ENCODE assay signal across 8 cellular contexts in genomic region chr6:142842423-142843261, GRCh38.
A peak's percentile ranks its signal among the peaks of the same experiment; 100 is the strongest.
DNase-seq lines count a peak whose midpoint lies in the region; ATAC-seq and TF ChIP-seq lines count a peak whose summit lies in the region.

No MANE protein-coding gene starts in this region.

- no peaks in the 10 kb centered on the region for H3K9me3 ChIP-seq in CD4-positive, alpha-beta memory T cell (ENCODE audit: control insufficient read depth in 1 of 2, low read length in 2 of 2)
- H3K9me3 ChIP-seq in left lung: no peaks in the 10 kb centered on the region

- H3K27ac Mint-ChIP-seq in CD4-positive, alpha-beta memory T cell: peak overlapping the region; percentile 89 to 98 (median 96)
- peak overlapping the region; percentile 99 for H3K27ac Mint-ChIP-seq in activated T-helper 17 cell treated with anti-CD3 and anti-CD28 coated beads, Interleukin-2, amount 50 U/mL, for 72 hours

- TF ChIP-seq CTCF in left lung (IDR thresholded peaks at IDR 0.05): no peak

- ATAC-seq in GM19395 (IDR thresholded peaks at IDR 0.05; ENCODE audit: unreplicated experiment) (peak; percentile 68), HG03432 (IDR thresholded peaks at IDR 0.05; ENCODE audit: unreplicated experiment) (peak; percentile 69), left lung (no peak)
- peak; percentile 76 for ATAC-seq in activated T-helper 17 cell treated with anti-CD3 and anti-CD28 coated beads, Interleukin-2, amount 50 U/mL, for 72 hours (replicated peaks)

- peak overlapping the region; percentile 83 for H3K27ac ChIP-seq in CD4-positive, alpha-beta memory T cell (ENCODE audit: low read depth, low read length)
- H3K27ac ChIP-seq in left lung: peak overlapping the region; percentile 34 to 45

- POLR2A ChIA-PET in CD4-positive, alpha-beta memory T cell (lab: Charles Lee; ENCODE audit: partially characterized antibody): interaction anchor here (0.7 to 15.4 kb wide), 42 partner anchors 9 to 1213 kb away, joined by 3 to 409 read pairs (median 5); partner anchors contain the start of gene HIVEP2

- peaks cover 0 to 11% of the 10 kb centered on the region in 2 donors for H3K36me3 Mint-ChIP-seq in CD4-positive, alpha-beta memory T cell
- H3K36me3 Mint-ChIP-seq in activated T-helper 17 cell treated with anti-CD3 and anti-CD28 coated beads, Interleukin-2, amount 50 U/mL, for 72 hours (ENCODE audit: low read depth): peaks cover 52% of the 10 kb centered on the region

- peak overlapping the region; percentile 84 to 95 (median 87) for H3K4me3 Mint-ChIP-seq in CD4-positive, alpha-beta memory T cell
- H3K4me3 Mint-ChIP-seq in activated T-helper 17 cell treated with anti-CD3 and anti-CD28 coated beads, Interleukin-2, amount 50 U/mL, for 72 hours: peak overlapping the region; percentile 97

- H3K4me1 ChIP-seq in CD4-positive, alpha-beta memory T cell (ENCODE audit: insufficient read depth, low read length): peaks cover 93% of the 10 kb centered on the region
- H3K4me1 ChIP-seq in left lung: peaks cover 32 to 77% of the 10 kb centered on the region in 2 donors

- no peaks in the 10 kb centered on the region for H3K27me3 ChIP-seq in CD4-positive, alpha-beta memory T cell (ENCODE audit: insufficient read depth, low read length)
- no peaks in the 10 kb centered on the region for H3K27me3 ChIP-seq in left lung

- CTCF ChIA-PET in CD4-positive, alpha-beta memory T cell (lab: Charles Lee; ENCODE audit: partially characterized antibody): interaction anchor here (0.6 to 2.5 kb wide), 18 partner anchors 9 to 685 kb away, joined by 3 to 13 read pairs (median 4); no protein-coding TSS in a partner anchor

- no peaks in the 10 kb centered on the region for H3K9me3 Mint-ChIP-seq in CD4-positive, alpha-beta memory T cell
- H3K9me3 Mint-ChIP-seq in activated T-helper 17 cell treated with anti-CD3 and anti-CD28 coated beads, Interleukin-2, amount 50 U/mL, for 72 hours: no peaks in the 10 kb centered on the region

- no peaks in the 10 kb centered on the region for H3K36me3 ChIP-seq in CD4-positive, alpha-beta memory T cell (ENCODE audit: insufficient read depth, low read length)
- no peaks in the 10 kb centered on the region for H3K36me3 ChIP-seq in left lung

- DNase-seq in CD4-positive, alpha-beta memory T cell: peak; percentile 55 to 88 (median 57)
- no peak for DNase-seq in left lung
- no peak for DNase-seq in NCI-H2171 treated with DMSO at 0.1 percent for 48 hours (lab: John Stamatoyannopoulos, UW)
- no peak for DNase-seq in epidermal melanocyte (ENCODE audit: insufficient read length, low spot score)
- no peak for DNase-seq in NCI-H446 (lab: John Stamatoyannopoulos, UW)

- peaks cover 61 to 95% (median 79%) of the 10 kb centered on the region in 4 donors for H3K4me1 Mint-ChIP-seq in CD4-positive, alpha-beta memory T cell
- H3K4me1 Mint-ChIP-seq in activated T-helper 17 cell treated with anti-CD3 and anti-CD28 coated beads, Interleukin-2, amount 50 U/mL, for 72 hours: peaks cover 66% of the 10 kb centered on the region

- intact Hi-C loops in CD4-positive, alpha-beta memory T cell (cut with micrococcal nuclease): loop anchor here (1.0 to 5.0 kb wide), 4 partner anchors 7 to 102 kb away; no protein-coding TSS in a partner anchor
- intact Hi-C loops in left lung (cut with DNase I): no loop called here

- peak overlapping the region; percentile 32 to 48 for H3K4me3 ChIP-seq in CD4-positive, alpha-beta memory T cell (ENCODE audit: low read length in 2 of 2)
- peak overlapping the region in 1 of 2 donors; percentile 2 for H3K4me3 ChIP-seq in left lung

- no peaks in the 10 kb centered on the region for H3K27me3 Mint-ChIP-seq in CD4-positive, alpha-beta memory T cell
- H3K27me3 Mint-ChIP-seq in activated T-helper 17 cell treated with anti-CD3 and anti-CD28 coated beads, Interleukin-2, amount 50 U/mL, for 72 hours: no peaks in the 10 kb centered on the region

Comparison
In these comparisons a context has a peak if more than half of its experiments do, and no peak if none do; other contexts are left out.
1. DNase-seq: peak in CD4-positive, alpha-beta memory T cell (5 of 5); none in left lung (0 of 2), NCI-H2171 treated with DMSO at 0.1 percent for 48 hours (single experiment), epidermal melanocyte (single experiment) and NCI-H446 (0 of 2).